Comparison of ENCODE assay signal across 18 cellular contexts in genomic region chr10:105291571-105291970, GRCh38.
"Had no signal": no experiment of that assay in that cellular context is flagged by ENCODE, and none has a peak within 500 bp of the region (broad histone marks: within the 10 kb centered on the region; RNA-seq: fewer than 3 reads in every experiment).

No MANE protein-coding gene starts in this region.

- H3K27ac Mint-ChIP-seq: activated naive CD8-positive, alpha-beta T cell treated with anti-CD3 and anti-CD28 coated beads, Interleukin-2, amount 50 U/mL, for 24 hours; activated T-helper 1 cell treated with anti-CD3 and anti-CD28 coated beads, Interleukin-12 subunit alpha, Interleukin-12 subunit beta, Interleukin-2, Interleukin-4 antibody, amounts not matched to agents 30 ng/mL and 10 ng/mL and 1 ng/mL, durations not matched to agents 14 hours and 24 hours and 36 hours; stimulated activated naive CD8-positive, alpha-beta T cell treated with anti-CD3 and anti-CD28 coated beads, Interleukin-15, amount 100 ng/mL, for 72 hours; WTC11 had no signal

- H3K27ac ChIP-seq: ascending aorta, cardiac muscle cell, colonic mucosa, heart left ventricle, right atrium auricular region, skin epidermis, thoracic aorta had no signal

- H3K4me3 ChIP-seq: ascending aorta, cardiac muscle cell, colonic mucosa, heart left ventricle, right atrium auricular region, skin epidermis, thoracic aorta had no signal

- H3K4me1 ChIP-seq: ascending aorta, colonic mucosa, heart left ventricle, right atrium auricular region had no signal

- H3K4me1 Mint-ChIP-seq: activated naive CD8-positive, alpha-beta T cell treated with anti-CD3 and anti-CD28 coated beads, Interleukin-2, amount 50 U/mL, for 24 hours; neural crest cell; stimulated activated naive CD8-positive, alpha-beta T cell treated with anti-CD3 and anti-CD28 coated beads, Interleukin-15, amount 100 ng/mL, for 72 hours; WTC11 had no signal

- H3K36me3 ChIP-seq: ascending aorta, cardiac muscle cell, colonic mucosa, heart left ventricle, right atrium auricular region, thoracic aorta had no signal

- FAIRE-seq: endothelial cell of umbilical vein, keratinocyte had no signal

- H3K9me3 ChIP-seq: ascending aorta, colonic mucosa, right atrium auricular region, thoracic aorta had no signal

- H3K27me3 Mint-ChIP-seq: stimulated activated naive CD8-positive, alpha-beta T cell treated with anti-CD3 and anti-CD28 coated beads, Interleukin-15, amount 100 ng/mL, for 72 hours had no signal

- H3K36me3 Mint-ChIP-seq: WTC11 had no signal

- H3K9me3 Mint-ChIP-seq: activated T-helper 1 cell treated with anti-CD3 and anti-CD28 coated beads, Interleukin-12 subunit alpha, Interleukin-12 subunit beta, Interleukin-2, Interleukin-4 antibody, amounts not matched to agents 30 ng/mL and 10 ng/mL and 1 ng/mL, durations not matched to agents 14 hours and 24 hours and 36 hours; neural crest cell; WTC11 had no signal

- H3K27me3 ChIP-seq: ascending aorta, cardiac muscle cell, colonic mucosa, heart left ventricle, right atrium auricular region had no signal

- DNase-seq: activated CD4-positive, alpha-beta T cell treated with anti-CD3 and anti-CD28 coated beads for 48 hours; activated naive CD4-positive, alpha-beta T cell treated with Interleukin-2 at 50 U/mL for 16 hours; activated naive CD8-positive, alpha-beta T cell treated with anti-CD3 and anti-CD28 coated beads, Interleukin-2, amount 50 U/mL, for 24 hours; colonic mucosa; foreskin melanocyte; heart left ventricle; stimulated activated CD4-positive, alpha-beta T cell treated with anti-CD3 and anti-CD28 coated beads, Interleukin-4, amount 100 ng/mL, for 4 hours; stimulated activated naive CD8-positive, alpha-beta T cell treated with anti-CD3 and anti-CD28 coated beads, Interleukin-15, amount 100 ng/mL, for 72 hours had no signal

- H3K4me3 Mint-ChIP-seq: activated naive CD8-positive, alpha-beta T cell treated with anti-CD3 and anti-CD28 coated beads, Interleukin-2, amount 50 U/mL, for 24 hours; activated T-helper 1 cell treated with anti-CD3 and anti-CD28 coated beads, Interleukin-12 subunit alpha, Interleukin-12 subunit beta, Interleukin-2, Interleukin-4 antibody, amounts not matched to agents 30 ng/mL and 10 ng/mL and 1 ng/mL, durations not matched to agents 14 hours and 24 hours and 36 hours; neural crest cell; stimulated activated naive CD8-positive, alpha-beta T cell treated with anti-CD3 and anti-CD28 coated beads, Interleukin-15, amount 100 ng/mL, for 72 hours; WTC11 had no signal
